19 cellular contexts compared by ENCODE assay signal in the genomic region with DNA sequence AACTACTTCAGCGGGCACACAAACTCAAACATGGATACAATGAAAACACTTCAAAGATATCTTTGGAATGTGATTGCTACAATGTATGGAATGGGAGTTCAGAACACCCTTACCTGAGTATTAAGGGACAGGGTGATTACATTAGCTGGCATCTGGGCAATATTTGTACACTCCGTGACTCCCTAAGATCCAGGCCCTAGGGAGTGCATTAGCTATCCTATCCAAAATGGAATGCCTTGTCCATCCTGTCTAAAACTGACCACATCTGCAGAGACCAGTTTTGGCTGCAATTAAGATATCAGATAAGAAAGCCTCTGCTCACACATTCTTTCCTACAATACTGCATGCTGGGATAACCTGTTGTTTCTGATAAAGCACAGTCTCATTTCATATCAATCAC.
A peak's percentile ranks its signal among the peaks of the same experiment; 100 is the strongest.
DNase-seq lines count a peak whose midpoint lies in the region; ATAC-seq, FAIRE-seq and TF ChIP-seq lines count a peak whose summit lies in the region.
"Had no signal": no experiment of that assay in that cellular context is flagged by ENCODE, and none has a peak within 500 bp of the region (broad histone marks: within the 10 kb centered on the region; RNA-seq: fewer than 3 reads in every experiment).

No MANE protein-coding gene starts in this region.

- POLR2A ChIA-PET in SK-N-SH (lab: Yijun Ruan, JAX) (no interaction called here), endothelial cell of umbilical vein (lab: Charles Lee) (no interaction called here)

- TF ChIP-seq POLR2A in endothelial cell of umbilical vein (IDR thresholded peaks at IDR 0.05; ENCODE audit: low read depth, low read length) = no peak

- no peak overlapping the region for H3K27ac ChIP-seq in SK-N-SH (ENCODE audit: low read depth in 2 of 2, low read length in 1 of 2)
- no peak overlapping the region for H3K27ac ChIP-seq in endothelial cell of umbilical vein (ENCODE audit: insufficient read depth, low read depth, low read length)
- H3K27ac ChIP-seq in mesodermal cell (ENCODE audit: low read depth, low read length, severe bottlenecking) = peak overlapping the region; percentile 39
- H3K27ac ChIP-seq: 22Rv1, A549, C4-2B had no signal

- H3K9me1 ChIP-seq in endothelial cell of umbilical vein (replicated peaks; ENCODE audit: control insufficient read depth, extremely low read depth, insufficient read depth, low read length) = no peaks in the 10 kb centered on the region

- H2AFZ ChIP-seq in SK-N-SH (ENCODE audit: low read depth) (no peak overlapping the region), endothelial cell of umbilical vein (ENCODE audit: low read depth, low read length) (no peak overlapping the region)

- TF ChIP-seq CTCF in SK-N-SH (IDR thresholded peaks at IDR 0.05) = no peak
- no peak for TF ChIP-seq CTCF in endothelial cell of umbilical vein (IDR thresholded peaks at IDR 0.05; ENCODE audit: extremely low read depth in 1 of 2, insufficient read depth in 1 of 2, low read depth in 1 of 2, low read length in 2 of 2)

- H3K79me2 ChIP-seq in SK-N-SH (ENCODE audit: insufficient read depth) (no peaks in the 10 kb centered on the region), endothelial cell of umbilical vein (ENCODE audit: control insufficient read depth, insufficient read depth, low read length) (no peaks in the 10 kb centered on the region)

- DNase-seq in SK-N-SH (peak; percentile 6), endothelial cell of umbilical vein (ENCODE audit: low read depth, low spot score) (no peak), posterior vena cava (ENCODE audit: low spot score) (no peak)
- DNase-seq: AML-193; Caco-2; CD4-positive, alpha-beta T cell; DMS153; DMS79; GDM1; H9 had no signal

- dilution Hi-C loops in endothelial cell of umbilical vein (cut with MboI; ENCODE audit: extremely low pct_ligation_motif_present, low sequenced_read_pairs) = no loop called here

- no peak for TF ChIP-seq EP300 in SK-N-SH (IDR thresholded peaks at IDR 0.05; ENCODE audit: borderline replicate concordance in 1 of 2, low read depth in 1 of 2, low read length in 1 of 2)

- H3K4me3 ChIP-seq in SK-N-SH (ENCODE audit: low read depth in 2 of 2, low read length in 1 of 2) = no peak overlapping the region
- H3K4me3 ChIP-seq in endothelial cell of umbilical vein (replicated peaks in 1 of 3; ENCODE audit: insufficient read depth in 1 of 3, low read depth in 1 of 3, low read length in 3 of 3) = no peak overlapping the region
- no peak overlapping the region for H3K4me3 ChIP-seq in mesodermal cell (ENCODE audit: extremely low read depth, insufficient read depth, low read length, poor library complexity, severe bottlenecking)
- H3K4me3 ChIP-seq: A549 had no signal

- intact Hi-C loops in endothelial cell of umbilical vein (cut with micrococcal nuclease) = no loop called here
- intact Hi-C loops in posterior vena cava (cut with DNase I) = no loop called here

- BruUV-seq in endothelial cell of umbilical vein (replicated peaks; lab: Mats Ljungman, UMichigan) = no TSS peak

- CTCF ChIA-PET in SK-N-SH (lab: Yijun Ruan, JAX) (interaction anchor here (1.5 kb wide), 1 partner anchor 10 kb away, joined by 4 read pairs; no protein-coding TSS in a partner anchor), endothelial cell of umbilical vein (lab: Charles Lee) (interaction anchor here (2.0 kb wide), 1 partner anchor 38 kb away, joined by 6 read pairs; no protein-coding TSS in a partner anchor)

- no peaks in the 10 kb centered on the region for H3K4me1 ChIP-seq in SK-N-SH (ENCODE audit: control insufficient read depth in 1 of 2, insufficient read depth in 2 of 2, low read depth in 1 of 2, low read length in 1 of 2)
- peaks cover 26% of the 10 kb centered on the region for H3K4me1 ChIP-seq in endothelial cell of umbilical vein (ENCODE audit: control insufficient read depth, extremely low read depth, insufficient read depth, low read length)
- H3K4me1 ChIP-seq in mesodermal cell (ENCODE audit: control insufficient read depth, insufficient read depth, low read length, poor library complexity, severe bottlenecking) = peaks cover 19% of the 10 kb centered on the region
- H3K4me1 ChIP-seq: A549 had no signal

- no peak overlapping the region for H3K4me2 ChIP-seq in SK-N-SH
- peak overlapping the region; percentile 59 for H3K4me2 ChIP-seq in endothelial cell of umbilical vein (ENCODE audit: insufficient read depth, low read length)
- H3K4me2 ChIP-seq: A549 had no signal

- no peaks in the 10 kb centered on the region for H3K36me3 ChIP-seq in SK-N-SH (replicated peaks in 1 of 2; ENCODE audit: control insufficient read depth in 1 of 2, insufficient read depth in 2 of 2, low read length in 1 of 2)
- no peaks in the 10 kb centered on the region for H3K36me3 ChIP-seq in endothelial cell of umbilical vein (ENCODE audit: control insufficient read depth in 2 of 2, extremely low read depth in 1 of 2, insufficient read depth in 2 of 2, low read length in 2 of 2)
- H3K36me3 ChIP-seq in mesodermal cell (ENCODE audit: control insufficient read depth, insufficient read depth, low read length) = no peaks in the 10 kb centered on the region

- H3K27me3 ChIP-seq in SK-N-SH (ENCODE audit: insufficient read depth) (no peaks in the 10 kb centered on the region), endothelial cell of umbilical vein (ENCODE audit: control insufficient read depth in 2 of 2, insufficient read depth in 2 of 2, low read length in 2 of 2) (no peaks in the 10 kb centered on the region)

- peak; percentile 79 for FAIRE-seq in endothelial cell of umbilical vein (lab: Jason Lieb, UNC)
- FAIRE-seq: A549, H1, HepG2 had no signal

- H3F3A ChIP-seq in SK-N-SH (replicated peaks; ENCODE audit: insufficient read depth) = no peaks in the 10 kb centered on the region

- no peak for TF ChIP-seq RAD21 in SK-N-SH (IDR thresholded peaks at IDR 0.05; ENCODE audit: low read length)

- H3K9ac ChIP-seq in SK-N-SH (no peak overlapping the region), endothelial cell of umbilical vein (replicated peaks; ENCODE audit: extremely low read depth, insufficient read depth, low read length) (no peak overlapping the region)

- no peaks in the 10 kb centered on the region for H3K9me3 ChIP-seq in SK-N-SH
- H3K9me3 ChIP-seq in endothelial cell of umbilical vein (replicated peaks; ENCODE audit: control insufficient read depth, insufficient read depth, low read length) = no peaks in the 10 kb centered on the region
- H3K9me3 ChIP-seq in mesodermal cell (ENCODE audit: control insufficient read depth, low read length) = no peaks in the 10 kb centered on the region
- H3K9me3 ChIP-seq: A549, Caco-2 had no signal

- no peaks in the 10 kb centered on the region for H3K9me2 ChIP-seq in SK-N-SH

- ATAC-seq in SK-N-SH treated with all-trans-retinoic acid at 6 μM for 48 hours (no peak), GM21447 (IDR thresholded peaks at IDR 0.05; ENCODE audit: unreplicated experiment) (no peak), GM19397 (IDR thresholded peaks at IDR 0.05; ENCODE audit: unreplicated experiment) (no peak)
- ATAC-seq: A549, HepG2 had no signal

- 96% methylated on average over 2 of the region's 2 CpGs for WGBS in SK-N-SH (ENCODE audit: low lambda C conversion rate)
- 100% methylated on average over 1 of the region's 2 CpGs for WGBS in mesodermal cell (ENCODE audit: insufficient coverage in 2 of 2), 2 experiments

- H4K20me1 ChIP-seq in SK-N-SH (ENCODE audit: insufficient read depth) = no peaks in the 10 kb centered on the region
- H4K20me1 ChIP-seq in endothelial cell of umbilical vein (replicated peaks; ENCODE audit: control insufficient read depth, extremely low read depth, insufficient read depth, low read length) = no peaks in the 10 kb centered on the region

TF ChIP-seq in SK-N-SH, 30 proteins besides CTCF, POLR2A, EP300 and RAD21 (continues in another document):
- TF ChIP-seq ELF1 (IDR thresholded peaks at IDR 0.05) = no peak
- no peak for TF ChIP-seq FOSL2 (IDR thresholded peaks at IDR 0.05; ENCODE audit: borderline replicate concordance, low read depth)
- no peak for TF ChIP-seq NRF1 (IDR thresholded peaks at IDR 0.05; ENCODE audit: low read depth, low read length)
- TF ChIP-seq SMC3 (IDR thresholded peaks at IDR 0.05; ENCODE audit: low read depth, low read length) = no peak
- TF ChIP-seq RFX5 (IDR thresholded peaks at IDR 0.05; ENCODE audit: low read length) = no peak

TF ChIP-seq in SK-N-SH treated with all-trans-retinoic acid at 6 μM for 48 hours, 23 proteins besides CTCF, POLR2A, EP300 and RAD21 (continues in another document):
- TF ChIP-seq TOX (CRISPR knock-in tag; IDR thresholded peaks at IDR 0.05; ENCODE audit: borderline replicate concordance) (no peak), PPARA (CRISPR knock-in tag; IDR thresholded peaks at IDR 0.05; ENCODE audit: borderline replicate concordance) (no peak), ZNF8 (CRISPR knock-in tag; IDR thresholded peaks at IDR 0.05) (no peak), ZNF70 (CRISPR knock-in tag; IDR thresholded peaks at IDR 0.05) (no peak)
- TF ChIP-seq, protein P1, sequence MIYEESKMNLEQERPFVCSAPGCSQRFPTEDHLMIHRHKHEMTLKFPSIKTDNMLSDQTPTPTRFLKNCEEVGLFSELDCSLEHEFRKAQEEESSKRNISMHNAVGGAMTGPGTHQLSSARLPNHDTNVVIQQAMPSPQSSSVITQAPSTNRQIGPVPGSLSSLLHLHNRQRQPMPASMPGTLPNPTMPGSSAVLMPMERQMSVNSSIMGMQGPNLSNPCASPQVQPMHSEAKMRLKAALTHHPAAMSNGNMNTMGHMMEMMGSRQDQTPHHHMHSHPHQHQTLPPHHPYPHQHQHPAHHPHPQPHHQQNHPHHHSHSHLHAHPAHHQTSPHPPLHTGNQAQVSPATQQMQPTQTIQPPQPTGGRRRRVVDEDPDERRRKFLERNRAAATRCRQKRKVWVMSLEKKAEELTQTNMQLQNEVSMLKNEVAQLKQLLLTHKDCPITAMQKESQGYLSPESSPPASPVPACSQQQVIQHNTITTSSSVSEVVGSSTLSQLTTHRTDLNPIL (CRISPR knock-in tag; IDR thresholded peaks at IDR 0.05; ENCODE audit: low read depth) = no peak

TF ChIP-seq in endothelial cell of umbilical vein, 7 proteins besides CTCF, POLR2A, EP300 and RAD21:
- TF ChIP-seq POLR2AphosphoS5 (IDR thresholded peaks at IDR 0.05; ENCODE audit: insufficient read depth, low read depth, low read length) (no peak), JUN (IDR thresholded peaks at IDR 0.05; ENCODE audit: borderline replicate concordance, insufficient read depth, insufficient read length, low read depth) (no peak), FOS (IDR thresholded peaks at IDR 0.05; ENCODE audit: borderline replicate concordance, insufficient read depth, low read length) (no peak), EZH2 (IDR thresholded peaks at IDR 0.05; ENCODE audit: borderline replicate concordance, low read depth, low read length, severe bottlenecking) (no peak), MYC (IDR thresholded peaks at IDR 0.05; ENCODE audit: low read depth, low read length) (no peak), GATA2 (IDR thresholded peaks at IDR 0.05; ENCODE audit: insufficient read depth, insufficient read length, low read depth, low read length) (no peak)
- TF ChIP-seq, protein P2, sequence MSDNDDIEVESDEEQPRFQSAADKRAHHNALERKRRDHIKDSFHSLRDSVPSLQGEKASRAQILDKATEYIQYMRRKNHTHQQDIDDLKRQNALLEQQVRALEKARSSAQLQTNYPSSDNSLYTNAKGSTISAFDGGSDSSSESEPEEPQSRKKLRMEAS (IDR thresholded peaks at IDR 0.05; ENCODE audit: insufficient read depth, insufficient read length) = no peak
